ENCODE assay signal across 1 cellular context in the genomic region with DNA sequence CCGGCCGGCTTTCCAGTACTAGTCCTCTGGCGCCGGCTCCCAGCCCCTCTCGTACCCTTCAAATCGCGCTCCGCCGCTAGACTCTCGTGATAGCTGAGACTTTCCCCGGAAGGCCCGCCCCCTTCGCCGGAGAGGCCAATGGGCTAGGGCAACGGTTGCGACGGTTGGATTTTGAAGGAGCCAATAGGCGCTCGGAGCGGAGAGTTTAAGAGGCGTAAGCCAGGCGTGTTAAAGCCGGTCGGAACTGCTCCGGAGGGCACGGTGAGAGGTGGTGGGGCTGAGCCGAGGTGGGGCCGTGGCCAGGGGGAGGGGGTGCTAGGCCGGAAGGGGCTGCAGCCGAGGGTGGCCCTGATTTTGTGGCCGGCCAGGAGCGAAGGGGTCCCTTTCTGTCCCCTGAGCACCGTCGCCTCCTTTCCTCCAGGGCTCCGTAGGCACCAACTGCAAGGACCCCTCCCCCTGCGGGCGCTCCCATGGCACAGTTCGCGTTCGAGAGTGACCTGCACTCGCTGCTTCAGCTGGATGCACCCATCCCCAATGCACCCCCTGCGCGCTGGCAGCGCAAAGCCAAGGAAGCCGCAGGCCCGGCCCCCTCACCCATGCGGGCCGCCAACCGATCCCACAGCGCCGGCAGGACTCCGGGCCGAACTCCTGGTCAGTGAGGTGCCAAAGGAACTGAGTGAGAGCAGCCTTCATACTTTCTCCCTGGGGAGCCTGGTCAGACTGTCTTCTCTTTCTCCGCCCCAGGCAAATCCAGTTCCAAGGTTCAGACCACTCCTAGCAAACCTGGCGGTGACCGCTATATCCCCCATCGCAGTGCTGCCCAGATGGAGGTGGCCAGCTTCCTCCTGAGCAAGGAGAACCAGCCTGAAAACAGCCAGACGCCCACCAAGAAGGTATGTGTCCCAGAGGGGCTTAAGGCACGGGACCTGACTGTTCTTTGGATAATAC.
TF ChIP-seq lines count a peak whose summit lies in the region.

A gene (plus strand): TSS at position 236 of the 948 bp plus-strand sequence. CDS start 235 bp downstream, at position 471.

TF ChIP-seq in K562, 482 proteins besides CTCF, POLR2A, EP300 and RAD21 (continued from another document and continues in another):
- TF ChIP-seq, protein P1, sequence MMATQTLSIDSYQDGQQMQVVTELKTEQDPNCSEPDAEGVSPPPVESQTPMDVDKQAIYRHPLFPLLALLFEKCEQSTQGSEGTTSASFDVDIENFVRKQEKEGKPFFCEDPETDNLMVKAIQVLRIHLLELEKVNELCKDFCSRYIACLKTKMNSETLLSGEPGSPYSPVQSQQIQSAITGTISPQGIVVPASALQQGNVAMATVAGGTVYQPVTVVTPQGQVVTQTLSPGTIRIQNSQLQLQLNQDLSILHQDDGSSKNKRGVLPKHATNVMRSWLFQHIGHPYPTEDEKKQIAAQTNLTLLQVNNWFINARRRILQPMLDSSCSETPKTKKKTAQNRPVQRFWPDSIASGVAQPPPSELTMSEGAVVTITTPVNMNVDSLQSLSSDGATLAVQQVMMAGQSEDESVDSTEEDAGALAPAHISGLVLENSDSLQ (IDR thresholded peaks at IDR 0.05), result no peak; the same call in 1 of the 2 replicates
- TF ChIP-seq ZBTB1 (CRISPR knock-in tag; IDR thresholded peaks at IDR 0.05; ENCODE audit: borderline replicate concordance, low read depth), result peak; percentile 61; the same call in 1 of the 2 replicates
- TF ChIP-seq SRF (CRISPR knock-in tag; IDR thresholded peaks at IDR 0.05), result no peak
- no peak for TF ChIP-seq ESRRB (CRISPR knock-in tag; IDR thresholded peaks at IDR 0.05; ENCODE audit: borderline replicate concordance)
- TF ChIP-seq, protein P2, sequence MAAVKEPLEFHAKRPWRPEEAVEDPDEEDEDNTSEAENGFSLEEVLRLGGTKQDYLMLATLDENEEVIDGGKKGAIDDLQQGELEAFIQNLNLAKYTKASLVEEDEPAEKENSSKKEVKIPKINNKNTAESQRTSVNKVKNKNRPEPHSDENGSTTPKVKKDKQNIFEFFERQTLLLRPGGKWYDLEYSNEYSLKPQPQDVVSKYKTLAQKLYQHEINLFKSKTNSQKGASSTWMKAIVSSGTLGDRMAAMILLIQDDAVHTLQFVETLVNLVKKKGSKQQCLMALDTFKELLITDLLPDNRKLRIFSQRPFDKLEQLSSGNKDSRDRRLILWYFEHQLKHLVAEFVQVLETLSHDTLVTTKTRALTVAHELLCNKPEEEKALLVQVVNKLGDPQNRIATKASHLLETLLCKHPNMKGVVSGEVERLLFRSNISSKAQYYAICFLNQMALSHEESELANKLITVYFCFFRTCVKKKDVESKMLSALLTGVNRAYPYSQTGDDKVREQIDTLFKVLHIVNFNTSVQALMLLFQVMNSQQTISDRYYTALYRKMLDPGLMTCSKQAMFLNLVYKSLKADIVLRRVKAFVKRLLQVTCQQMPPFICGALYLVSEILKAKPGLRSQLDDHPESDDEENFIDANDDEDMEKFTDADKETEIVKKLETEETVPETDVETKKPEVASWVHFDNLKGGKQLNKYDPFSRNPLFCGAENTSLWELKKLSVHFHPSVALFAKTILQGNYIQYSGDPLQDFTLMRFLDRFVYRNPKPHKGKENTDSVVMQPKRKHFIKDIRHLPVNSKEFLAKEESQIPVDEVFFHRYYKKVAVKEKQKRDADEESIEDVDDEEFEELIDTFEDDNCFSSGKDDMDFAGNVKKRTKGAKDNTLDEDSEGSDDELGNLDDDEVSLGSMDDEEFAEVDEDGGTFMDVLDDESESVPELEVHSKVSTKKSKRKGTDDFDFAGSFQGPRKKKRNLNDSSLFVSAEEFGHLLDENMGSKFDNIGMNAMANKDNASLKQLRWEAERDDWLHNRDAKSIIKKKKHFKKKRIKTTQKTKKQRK (IDR thresholded peaks at IDR 0.05; ENCODE audit: borderline replicate concordance, low read depth, low read length), result 0 out of 2 replicates have a peak, but pooled peaks have one; percentile 21
- TF ChIP-seq ZNF766 (CRISPR knock-in tag; conservative IDR thresholded peaks at IDR 0.05), result no peak
- TF ChIP-seq, protein P3, sequence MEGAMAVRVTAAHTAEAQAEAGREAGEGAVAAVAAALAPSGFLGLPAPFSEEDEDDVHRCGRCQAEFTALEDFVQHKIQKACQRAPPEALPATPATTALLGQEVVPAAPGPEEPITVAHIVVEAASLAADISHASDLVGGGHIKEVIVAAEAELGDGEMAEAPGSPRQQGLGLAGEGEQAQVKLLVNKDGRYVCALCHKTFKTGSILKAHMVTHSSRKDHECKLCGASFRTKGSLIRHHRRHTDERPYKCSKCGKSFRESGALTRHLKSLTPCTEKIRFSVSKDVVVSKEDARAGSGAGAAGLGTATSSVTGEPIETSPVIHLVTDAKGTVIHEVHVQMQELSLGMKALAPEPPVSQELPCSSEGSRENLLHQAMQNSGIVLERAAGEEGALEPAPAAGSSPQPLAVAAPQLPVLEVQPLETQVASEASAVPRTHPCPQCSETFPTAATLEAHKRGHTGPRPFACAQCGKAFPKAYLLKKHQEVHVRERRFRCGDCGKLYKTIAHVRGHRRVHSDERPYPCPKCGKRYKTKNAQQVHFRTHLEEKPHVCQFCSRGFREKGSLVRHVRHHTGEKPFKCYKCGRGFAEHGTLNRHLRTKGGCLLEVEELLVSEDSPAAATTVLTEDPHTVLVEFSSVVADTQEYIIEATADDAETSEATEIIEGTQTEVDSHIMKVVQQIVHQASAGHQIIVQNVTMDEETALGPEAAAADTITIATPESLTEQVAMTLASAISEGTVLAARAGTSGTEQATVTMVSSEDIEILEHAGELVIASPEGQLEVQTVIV (CRISPR knock-in tag; IDR thresholded peaks at IDR 0.05; ENCODE audit: borderline replicate concordance), result no peak
- TF ChIP-seq, protein P4, sequence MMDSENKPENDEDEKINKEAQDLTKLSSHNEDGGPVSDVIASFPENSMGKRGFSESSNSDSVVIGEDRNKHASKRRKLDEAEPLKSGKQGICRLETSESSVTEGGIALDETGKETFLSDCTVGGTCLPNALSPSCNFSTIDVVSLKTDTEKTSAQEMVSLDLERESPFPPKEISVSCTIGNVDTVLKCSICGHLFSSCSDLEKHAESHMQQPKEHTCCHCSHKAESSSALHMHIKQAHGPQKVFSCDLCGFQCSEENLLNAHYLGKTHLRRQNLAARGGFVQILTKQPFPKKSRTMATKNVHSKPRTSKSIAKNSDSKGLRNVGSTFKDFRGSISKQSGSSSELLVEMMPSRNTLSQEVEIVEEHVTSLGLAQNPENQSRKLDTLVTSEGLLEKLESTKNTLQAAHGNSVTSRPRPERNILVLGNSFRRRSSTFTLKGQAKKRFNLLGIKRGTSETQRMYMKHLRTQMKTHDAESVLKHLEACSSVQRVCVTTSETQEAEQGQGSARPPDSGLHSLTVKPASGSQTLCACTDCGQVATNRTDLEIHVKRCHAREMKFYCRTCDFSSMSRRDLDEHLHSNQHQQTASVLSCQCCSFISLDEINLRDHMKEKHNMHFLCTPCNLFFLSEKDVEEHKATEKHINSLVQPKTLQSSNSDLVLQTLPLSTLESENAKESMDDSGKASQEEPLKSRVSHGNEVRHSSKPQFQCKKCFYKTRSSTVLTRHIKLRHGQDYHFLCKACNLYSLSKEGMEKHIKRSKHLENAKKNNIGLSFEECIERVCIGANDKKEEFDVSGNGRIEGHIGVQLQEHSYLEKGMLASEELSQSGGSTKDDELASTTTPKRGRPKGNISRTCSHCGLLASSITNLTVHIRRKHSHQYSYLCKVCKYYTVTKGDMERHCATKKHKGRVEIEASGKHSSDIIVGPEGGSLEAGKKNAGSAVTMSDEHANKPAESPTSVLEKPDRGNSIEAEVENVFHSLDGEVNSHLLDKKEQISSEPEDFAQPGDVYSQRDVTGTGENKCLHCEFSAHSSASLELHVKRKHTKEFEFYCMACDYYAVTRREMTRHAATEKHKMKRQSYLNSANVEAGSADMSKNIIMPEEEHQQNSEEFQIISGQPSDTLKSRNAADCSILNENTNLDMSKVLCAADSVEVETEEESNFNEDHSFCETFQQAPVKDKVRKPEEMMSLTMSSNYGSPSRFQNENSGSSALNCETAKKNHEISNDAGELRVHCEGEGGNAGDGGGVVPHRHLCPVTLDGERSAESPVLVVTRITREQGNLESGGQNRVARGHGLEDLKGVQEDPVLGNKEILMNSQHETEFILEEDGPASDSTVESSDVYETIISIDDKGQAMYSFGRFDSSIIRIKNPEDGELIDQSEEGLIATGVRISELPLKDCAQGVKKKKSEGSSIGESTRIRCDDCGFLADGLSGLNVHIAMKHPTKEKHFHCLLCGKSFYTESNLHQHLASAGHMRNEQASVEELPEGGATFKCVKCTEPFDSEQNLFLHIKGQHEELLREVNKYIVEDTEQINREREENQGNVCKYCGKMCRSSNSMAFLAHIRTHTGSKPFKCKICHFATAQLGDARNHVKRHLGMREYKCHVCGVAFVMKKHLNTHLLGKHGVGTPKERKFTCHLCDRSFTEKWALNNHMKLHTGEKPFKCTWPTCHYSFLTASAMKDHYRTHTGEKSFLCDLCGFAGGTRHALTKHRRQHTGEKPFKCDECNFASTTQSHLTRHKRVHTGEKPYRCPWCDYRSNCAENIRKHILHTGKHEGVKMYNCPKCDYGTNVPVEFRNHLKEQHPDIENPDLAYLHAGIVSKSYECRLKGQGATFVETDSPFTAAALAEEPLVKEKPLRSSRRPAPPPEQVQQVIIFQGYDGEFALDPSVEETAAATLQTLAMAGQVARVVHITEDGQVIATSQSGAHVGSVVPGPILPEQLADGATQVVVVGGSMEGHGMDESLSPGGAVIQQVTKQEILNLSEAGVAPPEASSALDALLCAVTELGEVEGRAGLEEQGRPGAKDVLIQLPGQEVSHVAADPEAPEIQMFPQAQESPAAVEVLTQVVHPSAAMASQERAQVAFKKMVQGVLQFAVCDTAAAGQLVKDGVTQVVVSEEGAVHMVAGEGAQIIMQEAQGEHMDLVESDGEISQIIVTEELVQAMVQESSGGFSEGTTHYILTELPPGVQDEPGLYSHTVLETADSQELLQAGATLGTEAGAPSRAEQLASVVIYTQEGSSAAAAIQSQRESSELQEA (IDR thresholded peaks at IDR 0.05; ENCODE audit: low read depth), result peak; percentile 82
- peak; percentile 59 for TF ChIP-seq TAF1 (IDR thresholded peaks at IDR 0.05; ENCODE audit: control insufficient read depth, extremely low read depth, insufficient read depth, low read length, severe bottlenecking)
- peak; percentile 73 for TF ChIP-seq CXXC5 (CRISPR knock-in tag; IDR thresholded peaks at IDR 0.05)
- TF ChIP-seq NCOA4 (IDR thresholded peaks at IDR 0.05; ENCODE audit: partially characterized antibody), result no peak
- TF ChIP-seq, protein P5, sequence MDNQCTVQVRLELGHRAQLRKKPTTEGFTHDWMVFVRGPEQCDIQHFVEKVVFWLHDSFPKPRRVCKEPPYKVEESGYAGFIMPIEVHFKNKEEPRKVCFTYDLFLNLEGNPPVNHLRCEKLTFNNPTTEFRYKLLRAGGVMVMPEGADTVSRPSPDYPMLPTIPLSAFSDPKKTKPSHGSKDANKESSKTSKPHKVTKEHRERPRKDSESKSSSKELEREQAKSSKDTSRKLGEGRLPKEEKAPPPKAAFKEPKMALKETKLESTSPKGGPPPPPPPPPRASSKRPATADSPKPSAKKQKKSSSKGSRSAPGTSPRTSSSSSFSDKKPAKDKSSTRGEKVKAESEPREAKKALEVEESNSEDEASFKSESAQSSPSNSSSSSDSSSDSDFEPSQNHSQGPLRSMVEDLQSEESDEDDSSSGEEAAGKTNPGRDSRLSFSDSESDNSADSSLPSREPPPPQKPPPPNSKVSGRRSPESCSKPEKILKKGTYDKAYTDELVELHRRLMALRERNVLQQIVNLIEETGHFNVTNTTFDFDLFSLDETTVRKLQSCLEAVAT (IDR thresholded peaks at IDR 0.05), result 0 out of 4 replicates have a peak, but pooled peaks of 1 of the 2 experiments have one; percentile 28
- TF ChIP-seq ZFX (CRISPR knock-in tag; IDR thresholded peaks at IDR 0.05), result peak; percentile 72
- TF ChIP-seq ZNF232 (CRISPR knock-in tag; IDR thresholded peaks at IDR 0.05), result no peak
- peak; percentile 97 for TF ChIP-seq EP400 (IDR thresholded peaks at IDR 0.05)
- TF ChIP-seq, protein P6, sequence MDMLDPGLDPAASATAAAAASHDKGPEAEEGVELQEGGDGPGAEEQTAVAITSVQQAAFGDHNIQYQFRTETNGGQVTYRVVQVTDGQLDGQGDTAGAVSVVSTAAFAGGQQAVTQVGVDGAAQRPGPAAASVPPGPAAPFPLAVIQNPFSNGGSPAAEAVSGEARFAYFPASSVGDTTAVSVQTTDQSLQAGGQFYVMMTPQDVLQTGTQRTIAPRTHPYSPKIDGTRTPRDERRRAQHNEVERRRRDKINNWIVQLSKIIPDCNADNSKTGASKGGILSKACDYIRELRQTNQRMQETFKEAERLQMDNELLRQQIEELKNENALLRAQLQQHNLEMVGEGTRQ (CRISPR knock-in tag; IDR thresholded peaks at IDR 0.05), result peak; percentile 15; the same call in 1 of the 2 replicates
- peak; percentile 18; the same call in 1 of the 2 replicates for TF ChIP-seq MYC (IDR thresholded peaks at IDR 0.05; ENCODE audit: low read depth, low read length)
- peak; percentile 88; the same call in 1 of the 2 replicates for TF ChIP-seq MYC (CRISPR knock-in tag; IDR thresholded peaks at IDR 0.05; ENCODE audit: borderline replicate concordance, low read depth)
- TF ChIP-seq, protein P7, sequence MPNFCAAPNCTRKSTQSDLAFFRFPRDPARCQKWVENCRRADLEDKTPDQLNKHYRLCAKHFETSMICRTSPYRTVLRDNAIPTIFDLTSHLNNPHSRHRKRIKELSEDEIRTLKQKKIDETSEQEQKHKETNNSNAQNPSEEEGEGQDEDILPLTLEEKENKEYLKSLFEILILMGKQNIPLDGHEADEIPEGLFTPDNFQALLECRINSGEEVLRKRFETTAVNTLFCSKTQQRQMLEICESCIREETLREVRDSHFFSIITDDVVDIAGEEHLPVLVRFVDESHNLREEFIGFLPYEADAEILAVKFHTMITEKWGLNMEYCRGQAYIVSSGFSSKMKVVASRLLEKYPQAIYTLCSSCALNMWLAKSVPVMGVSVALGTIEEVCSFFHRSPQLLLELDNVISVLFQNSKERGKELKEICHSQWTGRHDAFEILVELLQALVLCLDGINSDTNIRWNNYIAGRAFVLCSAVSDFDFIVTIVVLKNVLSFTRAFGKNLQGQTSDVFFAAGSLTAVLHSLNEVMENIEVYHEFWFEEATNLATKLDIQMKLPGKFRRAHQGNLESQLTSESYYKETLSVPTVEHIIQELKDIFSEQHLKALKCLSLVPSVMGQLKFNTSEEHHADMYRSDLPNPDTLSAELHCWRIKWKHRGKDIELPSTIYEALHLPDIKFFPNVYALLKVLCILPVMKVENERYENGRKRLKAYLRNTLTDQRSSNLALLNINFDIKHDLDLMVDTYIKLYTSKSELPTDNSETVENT (CRISPR knock-in tag; IDR thresholded peaks at IDR 0.05), result peak; percentile 87
- 0 out of 2 replicates have a peak, but pooled peaks have one; percentile 4 for TF ChIP-seq NFIC (IDR thresholded peaks at IDR 0.05)
- TF ChIP-seq, protein P8, sequence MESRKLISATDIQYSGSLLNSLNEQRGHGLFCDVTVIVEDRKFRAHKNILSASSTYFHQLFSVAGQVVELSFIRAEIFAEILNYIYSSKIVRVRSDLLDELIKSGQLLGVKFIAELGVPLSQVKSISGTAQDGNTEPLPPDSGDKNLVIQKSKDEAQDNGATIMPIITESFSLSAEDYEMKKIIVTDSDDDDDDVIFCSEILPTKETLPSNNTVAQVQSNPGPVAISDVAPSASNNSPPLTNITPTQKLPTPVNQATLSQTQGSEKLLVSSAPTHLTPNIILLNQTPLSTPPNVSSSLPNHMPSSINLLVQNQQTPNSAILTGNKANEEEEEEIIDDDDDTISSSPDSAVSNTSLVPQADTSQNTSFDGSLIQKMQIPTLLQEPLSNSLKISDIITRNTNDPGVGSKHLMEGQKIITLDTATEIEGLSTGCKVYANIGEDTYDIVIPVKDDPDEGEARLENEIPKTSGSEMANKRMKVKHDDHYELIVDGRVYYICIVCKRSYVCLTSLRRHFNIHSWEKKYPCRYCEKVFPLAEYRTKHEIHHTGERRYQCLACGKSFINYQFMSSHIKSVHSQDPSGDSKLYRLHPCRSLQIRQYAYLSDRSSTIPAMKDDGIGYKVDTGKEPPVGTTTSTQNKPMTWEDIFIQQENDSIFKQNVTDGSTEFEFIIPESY (CRISPR knock-in tag; IDR thresholded peaks at IDR 0.05), result peak; percentile 51; the same call in 1 of the 2 replicates
